Comparison of ENCODE assay signal across 18 cellular contexts in genomic region chr2:178205853-178206516, GRCh38. TPM values are rescaled to one million over a fixed set of nuclear protein-coding genes. Genes with fewer than 3 reads are reported as not detected.
A peak's percentile ranks its signal among the peaks of the same experiment; 100 is the strongest.
DNase-seq lines count a peak whose midpoint lies in the region; ATAC-seq, FAIRE-seq and TF ChIP-seq lines count a peak whose summit lies in the region.
"Had no signal": no experiment of that assay in that cellular context is flagged by ENCODE, and none has a peak within 500 bp of the region (broad histone marks: within the 10 kb centered on the region; RNA-seq: fewer than 3 reads in every experiment).

No MANE protein-coding gene starts in this region.

- H3K27ac ChIP-seq in KMS-11, result peak overlapping the region; percentile 34; the same call in 1 of the 2 replicates
- no peak overlapping the region for H3K27ac ChIP-seq in K562 (ENCODE audit: extremely low read depth, low read depth, low read length)
- no peak overlapping the region for H3K27ac ChIP-seq in heart left ventricle
- H3K27ac ChIP-seq: BLaER1 treated with 17β-estradiol and CSF1 and Interleukin-3, amounts not matched to agents 10 nM and 100 nM; SJSA1; transverse colon had no signal

- H3K9me1 ChIP-seq in K562 (ENCODE audit: control insufficient read depth, insufficient read depth, low read length), result no peaks in the 10 kb centered on the region

- H3K9ac ChIP-seq in KMS-11 (no peak overlapping the region), K562 (ENCODE audit: insufficient read depth in 1 of 2, low read depth in 2 of 2, low read length in 2 of 2) (0 out of 4 replicates have a peak overlapping the region, but pooled peaks of 1 of the 2 experiments have one; percentile 5)
- H3K9ac ChIP-seq: BLaER1 treated with 17β-estradiol and CSF1 and Interleukin-3, amounts not matched to agents 10 nM and 100 nM had no signal

- H3K4me2 ChIP-seq in KMS-11, result peak overlapping the region; percentile 73
- H3K4me2 ChIP-seq in K562 (ENCODE audit: insufficient read depth, low read length), result no peak overlapping the region
- H3K4me2 ChIP-seq: BLaER1 treated with 17β-estradiol and CSF1 and Interleukin-3, amounts not matched to agents 10 nM and 100 nM had no signal

- H3K9me3 ChIP-seq in K562 (replicated peaks; ENCODE audit: control insufficient read depth, insufficient read depth, low read depth, low read length) (no peaks in the 10 kb centered on the region), heart left ventricle (no peaks in the 10 kb centered on the region)
- H3K9me3 ChIP-seq: BLaER1 treated with 17β-estradiol and CSF1 and Interleukin-3, amounts not matched to agents 10 nM and 100 nM; mucosa of descending colon; SJSA1; transverse colon had no signal

- CTCF ChIA-PET in K562 (lab: Yijun Ruan, JAX; ENCODE audit: low intra/inter-chr PET ratio), result interaction anchor here (0.6 kb wide), 1 partner anchor 62 kb away, joined by 4 read pairs; no protein-coding TSS in a partner anchor

- intact Hi-C loops in K562 (cut with micrococcal nuclease) (loop anchor here (1.0 to 5.0 kb wide), 3 partner anchors 36 to 224 kb away; partner anchors contain the start of gene RBM45), heart left ventricle (cut with DNase I) (loop anchor here in 1 of 10 donors (10.0 kb wide), 1 partner anchor 71 kb away; no protein-coding TSS in a partner anchor)

- ATAC-seq in K562 (peak; percentile 73), GM18858 (IDR thresholded peaks at IDR 0.05; ENCODE audit: unreplicated experiment) (no peak), heart left ventricle (no peak)
- ATAC-seq: activated CD8-positive, alpha-beta T cell treated with anti-CD3 and anti-CD28 coated beads, Interleukin-2, amount 10 ng/mL, durations not matched to agents 7 days and 5 days; mucosa of descending colon had no signal

- no peak for FAIRE-seq in K562 (lab: Jason Lieb, UNC)
- FAIRE-seq: endometrium, GM12892 had no signal

- 21% methylated on average over 3 of the region's 3 CpGs for WGBS in K562 (ENCODE audit: insufficient coverage, low coverage, missing lambda C conversion rate)
- 85 to 90% (median 88%) methylated on average over 3 of the region's 3 CpGs for WGBS in heart left ventricle, 4 donors

- no peak for TF ChIP-seq POLR2A in K562 (conservative IDR thresholded peaks at IDR 0.05)
- no peak for TF ChIP-seq POLR2A in heart left ventricle (IDR thresholded peaks at IDR 0.05)

- H3K79me2 ChIP-seq in KMS-11 (ENCODE audit: insufficient read depth, low read depth), result no peaks in the 10 kb centered on the region
- peaks cover 3% of the 10 kb centered on the region; the same call in 1 of the 3 replicates for H3K79me2 ChIP-seq in K562 (ENCODE audit: control insufficient read depth, insufficient read depth, low read length)

- peak overlapping the region; percentile 16; the same call in 1 of the 2 replicates for H2AFZ ChIP-seq in KMS-11 (ENCODE audit: low read depth)
- H2AFZ ChIP-seq in K562 (ENCODE audit: low read depth, low read length), result 0 out of 2 replicates have a peak overlapping the region, but pooled peaks have one; percentile 1

- DNase-seq in AG20443 (ENCODE audit: low spot score) (peak; percentile 63), K562 (ENCODE audit: extremely low read depth in 1 of 4, low spot score in 3 of 4) (no peak), myocyte (ENCODE audit: low read depth) (peak; percentile 67), NCI-H2171 treated with DMSO at 0.1 percent for 48 hours (lab: John Stamatoyannopoulos, UW) (no peak), DMS79 (lab: John Stamatoyannopoulos, UW) (no peak), heart left ventricle (no peak)
- DNase-seq: activated CD8-positive, alpha-beta T cell treated with anti-CD3 and anti-CD28 coated beads, Interleukin-2, amount 10 ng/mL, durations not matched to agents 7 days and 5 days; activated naive CD4-positive, alpha-beta T cell; DMS79 treated with DMSO at 0.1 percent for 48 hours; mucosa of descending colon; NCI-H1436; transverse colon had no signal

- H4K20me1 ChIP-seq in KMS-11 (ENCODE audit: insufficient read depth), result no peaks in the 10 kb centered on the region
- 0 out of 2 replicates have a peak, but pooled peaks cover 4% of the 10 kb centered on the region for H4K20me1 ChIP-seq in K562 (replicated peaks; ENCODE audit: control insufficient read depth, insufficient read depth, low read length)
- H4K20me1 ChIP-seq: BLaER1 treated with 17β-estradiol and CSF1 and Interleukin-3, amounts not matched to agents 10 nM and 100 nM had no signal

- BruUV-seq in K562 (replicated peaks; lab: Mats Ljungman, UMichigan), result no TSS peak

- no peaks in the 10 kb centered on the region for H3K36me3 ChIP-seq in KMS-11 (ENCODE audit: insufficient read depth)
- H3K36me3 ChIP-seq in K562 (ENCODE audit: control insufficient read depth, insufficient read depth, low read length), result no peaks in the 10 kb centered on the region
- H3K36me3 ChIP-seq in heart left ventricle, result no peaks in the 10 kb centered on the region
- H3K36me3 ChIP-seq: BLaER1 treated with 17β-estradiol and CSF1 and Interleukin-3, amounts not matched to agents 10 nM and 100 nM; SJSA1; transverse colon had no signal

- TF ChIP-seq CTCF in KMS-11 (conservative IDR thresholded peaks at IDR 0.05; ENCODE audit: low read depth, low read length) (no peak), K562 (IDR thresholded peaks at IDR 0.05 in 2 of 3, conservative IDR thresholded peaks at IDR 0.05 in 1 of 3; ENCODE audit: insufficient read depth in 2 of 3, low read depth in 1 of 3, low read length in 3 of 3) (no peak), heart left ventricle (IDR thresholded peaks at IDR 0.05) (no peak)

- TF ChIP-seq EP300 in K562 (IDR thresholded peaks at IDR 0.05; ENCODE audit: low read length), result no peak

- H3K27me3 ChIP-seq in KMS-11 (ENCODE audit: insufficient read depth, low read depth) (no peaks in the 10 kb centered on the region), K562 (ENCODE audit: control insufficient read depth in 2 of 2, insufficient read depth in 2 of 2, low read length in 2 of 2) (no peaks in the 10 kb centered on the region; a peak in 1 of 5 replicates), heart left ventricle (no peaks in the 10 kb centered on the region)
- H3K27me3 ChIP-seq: BLaER1 treated with 17β-estradiol and CSF1 and Interleukin-3, amounts not matched to agents 10 nM and 100 nM; SJSA1; transverse colon had no signal

- POLR2A ChIA-PET in K562 (lab: Yijun Ruan, JAX), result interaction anchor here (0.6 kb wide), 1 partner anchor 21 kb away, joined by 3 read pairs; no protein-coding TSS in a partner anchor

- H3K4me1 ChIP-seq in KMS-11 (ENCODE audit: low read depth, poor library complexity, severe bottlenecking) (peaks cover 59% of the 10 kb centered on the region), K562 (replicated peaks in 1 of 2; ENCODE audit: control insufficient read depth in 2 of 2, insufficient read depth in 2 of 2, low read length in 2 of 2) (peaks cover 0 to 13% of the 10 kb centered on the region in 2 experiments; a peak in 2 of 5 replicates), heart left ventricle (peaks cover 0 to 9% (median 0%) of the 10 kb centered on the region in 12 donors)
- H3K4me1 ChIP-seq: transverse colon had no signal

- in situ Hi-C loops in K562 (cut with MboI), result no loop called here

- no peak for TF ChIP-seq RAD21 in K562 (CRISPR knock-in tag; conservative IDR thresholded peaks at IDR 0.05 in 1 of 2, IDR thresholded peaks at IDR 0.05 in 1 of 2)

- H3K4me3 ChIP-seq in KMS-11 (IDR thresholded peaks at IDR 0.05; ENCODE audit: insufficient read depth, low read depth, low read length), result no peak overlapping the region
- H3K4me3 ChIP-seq in K562, result no peak overlapping the region
- H3K4me3 ChIP-seq in heart left ventricle, result no peak overlapping the region
- H3K4me3 ChIP-seq: BLaER1 treated with 17β-estradiol and CSF1 and Interleukin-3, amounts not matched to agents 10 nM and 100 nM; mucosa of descending colon; SJSA1; transverse colon had no signal

TF ChIP-seq in K562, 482 proteins besides CTCF, POLR2A, EP300 and RAD21 (continues in another document):
- TF ChIP-seq C11orf30 (IDR thresholded peaks at IDR 0.05; ENCODE audit: low read depth), result 0 out of 2 replicates have a peak, but pooled peaks have one; percentile 26
- TF ChIP-seq RAD51 (IDR thresholded peaks at IDR 0.05; ENCODE audit: borderline replicate concordance, low read depth), result no peak
- no peak for TF ChIP-seq MLLT1 (IDR thresholded peaks at IDR 0.05)
- no peak for TF ChIP-seq SAP30 (IDR thresholded peaks at IDR 0.05; ENCODE audit: borderline replicate concordance, insufficient read depth, low read depth, low read length, poor library complexity, severe bottlenecking)

RNA-seq across cellular contexts. Expression of gene OSBPL6, which starts 11.7 kb away (rescaled TPM):
- total RNA-seq in K562 (2011; cell fraction: chromatin; rRNA removed; ENCODE audit: low replicate concordance), result 14.3 and 23.6 TPM in 2 replicates
- total RNA-seq in K562 (2011; cell fraction: nucleolus; rRNA removed), result 5.0 and 7.1 TPM in 2 replicates
- total RNA-seq in K562 (2011; cell fraction: nucleoplasm; rRNA removed), result 6.3 and 9.2 TPM in 2 replicates
- total RNA-seq in K562 (2014; rRNA removed) (5.7 and 6.7 TPM in 2 replicates), K562 (2014; rRNA removed; fragmentation: Illumina TruSeq; extraction: Trizol) (9.3 and 10.2 TPM in 2 replicates), K562 (2015; rRNA removed; fragmentation: Illumina TruSeq; extraction: Trizol) (5.9 and 6.0 TPM in 2 replicates), K562 (2021) (12.6 TPM in 2 replicates), myocyte (14.0 and 20.6 TPM in 2 replicates), heart left ventricle (1 to 10 TPM; 3.0 to 9.6 (median 5.0) TPM)
- polyA plus RNA-seq in K562 (2011; rRNA removed) (12.7 and 23.4 TPM in 2 replicates), K562 (2014; fragmentation: Illumina TruSeq; extraction: Trizol) (11.1 and 12.0 TPM in 2 replicates), K562 (2014; fragmentation: Nextera tagmentation; extraction: Ambion mirVana) (1 to 10 TPM; 3.4 to 3.8 TPM), K562 (2014; rRNA removed) (9.3 and 9.5 TPM in 2 replicates), heart left ventricle (1 to 10 TPM; 1.2 to 2.7 TPM)
- polyA plus RNA-seq in K562 (2011; cell fraction: cytosol; rRNA removed), result 9.5 and 16.3 TPM in 2 replicates
- polyA plus RNA-seq in K562 (2011; cell fraction: nucleus; rRNA removed), result 14.7 and 21.3 TPM in 2 replicates
- 7.3 and 8.4 TPM in 2 replicates for polyA plus RNA-seq in K562 (2012)
- polyA minus RNA-seq in K562 (2011; rRNA and poly(A)+ RNA removed), result 16.7 and 29.6 TPM in 2 replicates
- polyA minus RNA-seq in K562 (2011; cell fraction: cytosol; rRNA and poly(A)+ RNA removed), result 9.8 and 13.0 TPM in 2 replicates
- polyA minus RNA-seq in K562 (2011; cell fraction: nucleus; rRNA and poly(A)+ RNA removed), result 9.3 and 20.9 TPM in 2 replicates
- polyA plus RNA-seq in myocyte (2012), result 7.5 TPM

Comparison
In these comparisons a context has a peak if more than half of its experiments do, and no peak if none do; other contexts are left out.
1. DNase-seq: peak in AG20443 (single experiment) and myocyte (single experiment); none in K562 (0 of 4), NCI-H2171 treated with DMSO at 0.1 percent for 48 hours (single experiment), DMS79 (single experiment) and heart left ventricle (0 of 5).